Comparison of ENCODE assay signal across 22 cellular contexts in the genomic region with DNA sequence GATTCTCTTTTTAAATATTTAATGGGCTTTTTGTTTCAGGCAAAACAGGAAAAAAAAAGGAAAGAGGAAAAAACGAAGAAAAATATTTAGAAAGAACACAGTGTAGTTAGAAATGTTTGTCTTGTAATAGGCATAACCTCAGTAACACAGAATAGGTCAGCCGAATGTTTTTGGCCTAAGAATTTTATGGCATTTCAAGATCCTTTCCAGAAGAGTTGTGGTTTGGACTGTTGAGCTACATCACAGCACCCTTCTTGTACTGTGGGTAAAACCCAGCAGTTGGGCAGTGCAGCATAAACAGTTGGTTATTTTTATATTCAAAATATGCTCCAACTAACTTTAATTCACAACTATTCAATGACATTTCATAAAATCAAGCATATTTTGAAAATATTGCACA.
DNase-seq lines count a peak whose midpoint lies in the region; ATAC-seq, FAIRE-seq and TF ChIP-seq lines count a peak whose summit lies in the region.
"Had no signal": no experiment of that assay in that cellular context is flagged by ENCODE, and none has a peak within 500 bp of the region (broad histone marks: within the 10 kb centered on the region; RNA-seq: fewer than 3 reads in every experiment).

No MANE protein-coding gene starts in this region.

- no peaks in the 10 kb centered on the region for H3K9me3 ChIP-seq in osteoblast (ENCODE audit: low read depth, low read length)
- H3K9me3 ChIP-seq: Caco-2, SJCRH30 had no signal

- peak; percentile 29 for DNase-seq in AG20443 (ENCODE audit: low spot score)
- peak; percentile 16 for DNase-seq in M059J (ENCODE audit: low read depth)
- DNase-seq in choroid plexus epithelial cell (ENCODE audit: low read depth), result peak; percentile 68
- DNase-seq in osteoblast (ENCODE audit: insufficient read length, low spot score, missing footprints), result no peak
- no peak for DNase-seq in 8988T
- DNase-seq in GM19239 (ENCODE audit: insufficient read length, low spot score), result no peak
- DNase-seq: Caco-2, GDM1, H7, HFFc6, IMR-90, NCI-H1105, NCI-H1694, NCI-H2081 treated with DMSO at 0.1 percent for 48 hours, NCI-H446 treated with DMSO at 0.1 percent for 48 hours, NCI-H69 had no signal

- no peaks in the 10 kb centered on the region for H4K20me1 ChIP-seq in osteoblast (ENCODE audit: insufficient read depth, low read length)

- no peaks in the 10 kb centered on the region for H3K27me3 ChIP-seq in osteoblast (ENCODE audit: insufficient read depth, low read length)
- H3K27me3 ChIP-seq: SJCRH30 had no signal

- peaks cover 7% of the 10 kb centered on the region for H3K4me1 ChIP-seq in osteoblast (ENCODE audit: insufficient read depth, low read length)
- H3K4me1 ChIP-seq: Caco-2 had no signal

- ATAC-seq in activated CD4-positive, CD25-positive, alpha-beta regulatory T cell treated with anti-CD3 and anti-CD28 coated beads, Interleukin-2, amount 50 U/mL, for 24 hours, result no peak
- no peak for ATAC-seq in HG03354 (IDR thresholded peaks at IDR 0.05; ENCODE audit: poor library complexity, severe bottlenecking, unreplicated experiment)
- ATAC-seq: Panc1 had no signal

- H3K36me3 ChIP-seq in osteoblast (ENCODE audit: insufficient read depth, low read length), result no peaks in the 10 kb centered on the region
- H3K36me3 ChIP-seq: SJCRH30 had no signal

- TF ChIP-seq CTCF in choroid plexus epithelial cell (conservative IDR thresholded peaks at IDR 0.05; ENCODE audit: low read depth, low read length) (no peak), osteoblast (IDR thresholded peaks at IDR 0.05; ENCODE audit: extremely low read depth, low read depth, low read length) (no peak)

- H3K79me2 ChIP-seq in osteoblast (ENCODE audit: insufficient read depth, low read length), result no peaks in the 10 kb centered on the region

- H3K4me3 ChIP-seq in choroid plexus epithelial cell (ENCODE audit: low read depth, low read length) (no peak overlapping the region), osteoblast (ENCODE audit: insufficient read depth, low read length) (no peak overlapping the region)
- H3K4me3 ChIP-seq: SJCRH30 had no signal

- H2AFZ ChIP-seq in osteoblast (ENCODE audit: low read length), result peak overlapping the region; percentile 19

- no peak overlapping the region for H3K27ac ChIP-seq in osteoblast (ENCODE audit: low read depth, low read length)
- H3K27ac ChIP-seq: SJCRH30 had no signal

- FAIRE-seq in GM19239 (lab: Jason Lieb, UNC), result no peak
- FAIRE-seq: GM12892, HTR-8/SVneo had no signal

- H3K4me2 ChIP-seq in osteoblast (ENCODE audit: insufficient read depth, low read length), result peak overlapping the region; percentile 7

Comparison
In these comparisons a context has a peak if more than half of its experiments do, and no peak if none do; other contexts are left out.
1. DNase-seq: peak in AG20443 (single experiment), M059J (single experiment) and choroid plexus epithelial cell (single experiment); none in osteoblast (single experiment), 8988T (single experiment) and GM19239 (single experiment).